1 cellular context compared by ENCODE assay signal in the genomic region with DNA sequence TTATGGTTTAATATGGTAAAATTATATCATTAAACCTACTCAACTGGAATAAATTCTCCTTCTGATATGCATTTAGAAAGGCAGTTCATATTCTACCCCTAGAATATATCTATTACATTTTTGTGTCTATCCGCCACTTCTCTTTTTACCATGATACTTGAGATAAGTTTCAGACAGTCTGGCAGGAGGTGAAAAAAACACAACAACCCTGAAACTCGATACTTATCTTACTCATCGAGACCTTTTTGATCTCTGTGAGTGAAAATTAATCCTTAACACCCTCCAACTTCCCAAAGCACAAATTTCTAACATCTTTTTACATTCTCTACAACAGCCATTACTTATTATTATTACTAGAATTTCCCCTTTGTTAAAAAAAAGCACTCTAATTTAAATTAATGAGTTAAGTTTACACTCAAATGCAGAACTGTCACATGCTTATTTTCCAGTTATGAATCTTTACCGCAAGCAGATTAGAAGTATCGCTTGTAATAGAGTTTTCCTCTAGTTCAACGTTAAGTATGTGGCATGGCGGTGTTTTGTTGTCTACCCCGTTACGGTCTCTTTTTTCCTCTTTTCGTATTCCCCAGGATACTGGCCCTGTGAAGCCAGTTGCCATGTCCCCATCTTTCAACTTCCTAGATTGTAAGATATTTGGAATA.
TF ChIP-seq lines count a peak whose summit lies in the region.

No MANE protein-coding gene starts in this region.

TF ChIP-seq in SK-N-SH treated with all-trans-retinoic acid at 6 μM for 48 hours, 23 proteins besides CTCF, POLR2A, EP300 and RAD21 (continued from another document):
- no peak for TF ChIP-seq PATZ1 (CRISPR knock-in tag; IDR thresholded peaks at IDR 0.05; ENCODE audit: borderline replicate concordance)
- TF ChIP-seq, protein P1, sequence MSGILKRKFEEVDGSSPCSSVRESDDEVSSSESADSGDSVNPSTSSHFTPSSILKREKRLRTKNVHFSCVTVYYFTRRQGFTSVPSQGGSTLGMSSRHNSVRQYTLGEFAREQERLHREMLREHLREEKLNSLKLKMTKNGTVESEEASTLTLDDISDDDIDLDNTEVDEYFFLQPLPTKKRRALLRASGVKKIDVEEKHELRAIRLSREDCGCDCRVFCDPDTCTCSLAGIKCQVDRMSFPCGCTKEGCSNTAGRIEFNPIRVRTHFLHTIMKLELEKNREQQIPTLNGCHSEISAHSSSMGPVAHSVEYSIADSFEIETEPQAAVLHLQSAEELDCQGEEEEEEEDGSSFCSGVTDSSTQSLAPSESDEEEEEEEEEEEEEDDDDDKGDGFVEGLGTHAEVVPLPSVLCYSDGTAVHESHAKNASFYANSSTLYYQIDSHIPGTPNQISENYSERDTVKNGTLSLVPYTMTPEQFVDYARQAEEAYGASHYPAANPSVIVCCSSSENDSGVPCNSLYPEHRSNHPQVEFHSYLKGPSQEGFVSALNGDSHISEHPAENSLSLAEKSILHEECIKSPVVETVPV (CRISPR knock-in tag; IDR thresholded peaks at IDR 0.05), result no peak
- no peak for TF ChIP-seq ZC3H10 (CRISPR knock-in tag; IDR thresholded peaks at IDR 0.05)
